15 cellular contexts compared by ENCODE assay signal in the genomic region with DNA sequence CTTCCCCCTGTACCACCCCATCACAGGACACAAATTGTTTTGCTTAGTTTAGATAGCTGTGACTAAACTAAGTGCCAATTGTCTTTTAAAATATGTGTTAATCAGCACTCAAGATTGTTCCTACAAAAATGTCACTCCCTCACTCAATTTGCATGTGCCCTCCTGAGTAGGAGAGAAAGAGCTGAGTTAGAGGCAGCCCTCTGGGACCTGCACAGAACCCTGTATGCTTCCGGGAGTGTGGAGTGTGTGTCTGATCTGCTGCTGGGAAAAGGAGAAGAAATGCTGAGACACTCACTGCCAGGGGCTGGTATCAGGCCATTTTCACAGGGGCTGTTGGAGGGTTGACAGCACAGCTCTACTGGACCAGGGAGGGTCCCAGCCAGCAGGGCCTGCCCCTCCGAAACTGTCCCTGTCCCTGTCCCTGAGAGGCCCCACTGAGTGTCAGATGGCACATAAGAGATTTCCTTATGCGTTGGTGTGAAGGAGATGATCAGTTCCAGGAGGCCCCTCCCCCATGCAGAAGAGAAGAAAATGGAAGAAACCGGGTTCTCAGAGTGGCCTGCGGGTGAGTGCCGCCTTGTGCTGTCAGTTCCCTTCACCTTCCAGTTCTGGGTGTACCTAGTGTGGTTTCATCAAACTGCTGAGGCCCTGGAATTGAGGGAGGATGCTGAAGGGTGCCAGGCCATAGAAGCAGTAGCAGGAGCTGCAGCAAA. TPM values are rescaled to one million over a fixed set of nuclear protein-coding genes. Genes with fewer than 3 reads are reported as not detected.
A peak's percentile ranks its signal among the peaks of the same experiment; 100 is the strongest.
DNase-seq lines count a peak whose midpoint lies in the region; ATAC-seq, FAIRE-seq and TF ChIP-seq lines count a peak whose summit lies in the region.
"Had no signal": no experiment of that assay in that cellular context is flagged by ENCODE, and none has a peak within 500 bp of the region (broad histone marks: within the 10 kb centered on the region; RNA-seq: fewer than 3 reads in every experiment).

No MANE protein-coding gene starts in this region.

- BruUV-seq in IMR-90 (replicated peaks; lab: Mats Ljungman, UMichigan), result no TSS peak

- H3K9me3 ChIP-seq in BLaER1 (no peaks in the 10 kb centered on the region; the same call in 1 of the 2 replicates), IMR-90 (ENCODE audit: control insufficient read depth, insufficient read depth, low read length) (no peaks in the 10 kb centered on the region), mesodermal cell (ENCODE audit: control insufficient read depth, low read length) (no peaks in the 10 kb centered on the region)
- H3K9me3 ChIP-seq: HAP-1 had no signal

- no peak overlapping the region for H4K91ac ChIP-seq in IMR-90 (ENCODE audit: insufficient read depth, low read depth, low read length)

- no peak for TF ChIP-seq CTCF in IMR-90 (conservative IDR thresholded peaks at IDR 0.05; ENCODE audit: low read depth, low read length)
- TF ChIP-seq CTCF in D721Med (IDR thresholded peaks at IDR 0.05; ENCODE audit: insufficient read depth, missing control alignments), result no peak

- dilution Hi-C loops in IMR-90 (cut with HindIII; ENCODE audit: low sequenced_read_pairs, unreplicated experiment), result no loop called here

- H3K4me1 ChIP-seq in BLaER1 (peaks cover 25% of the 10 kb centered on the region), IMR-90 (ENCODE audit: control insufficient read depth, insufficient read depth, low read length) (no peaks in the 10 kb centered on the region), mesodermal cell (ENCODE audit: control insufficient read depth, insufficient read depth, low read length, poor library complexity, severe bottlenecking) (peaks cover 3% of the 10 kb centered on the region)
- H3K4me1 ChIP-seq: HAP-1 had no signal

- CTCF ChIA-PET in IMR-90 (lab: Yijun Ruan, JAX), result no interaction called here

- no peak overlapping the region for H3K23ac ChIP-seq in IMR-90 (ENCODE audit: low read depth, low read length)

- no peaks in the 10 kb centered on the region for H3K79me1 ChIP-seq in IMR-90 (ENCODE audit: low read depth in 1 of 2, low read length in 2 of 2)

- no peak for ATAC-seq in IMR-90 (ENCODE audit: low read depth)
- ATAC-seq: SK-N-SH treated with all-trans-retinoic acid at 6 μM for 48 hours had no signal

- H4K8ac ChIP-seq in IMR-90 (ENCODE audit: low read depth in 2 of 2, low read length in 2 of 2), result no peak overlapping the region

- no peak overlapping the region for H4K5ac ChIP-seq in IMR-90 (ENCODE audit: low read depth, low read length)

- no peak overlapping the region for H2BK5ac ChIP-seq in IMR-90 (ENCODE audit: low read depth, low read length, poor library complexity, severe bottlenecking)

- DNase-seq in IMR-90, result no peak
- DNase-seq in NCI-H187 (lab: John Stamatoyannopoulos, UW), result no peak
- no peak for DNase-seq in GM12892 (ENCODE audit: insufficient read length)
- no peak for DNase-seq in NCI-H1694 (lab: John Stamatoyannopoulos, UW)
- no peak for DNase-seq in D721Med (ENCODE audit: insufficient read length, low spot score)
- DNase-seq: NCI-H1436, NCI-H524, SHP77 treated with DMSO at 0.1 percent for 48 hours had no signal

- H3K27ac ChIP-seq in BLaER1 (no peak overlapping the region), IMR-90 (ENCODE audit: insufficient read depth, low read length) (no peak overlapping the region), cingulate gyrus (ENCODE audit: low read depth, low read length) (peak overlapping the region; percentile 23), mesodermal cell (ENCODE audit: low read depth, low read length, severe bottlenecking) (peak overlapping the region; percentile 47)

- POLR2A ChIA-PET in IMR-90 (lab: Charles Lee; ENCODE audit: unreplicated experiment), result no interaction called here

- no peak overlapping the region for H2BK120ac ChIP-seq in IMR-90 (ENCODE audit: low read depth, low read length)

- H3K9ac ChIP-seq in BLaER1 (no peak overlapping the region), IMR-90 (ENCODE audit: low read depth, low read length) (no peak overlapping the region)

- H2AK9ac ChIP-seq in IMR-90 (replicated peaks; ENCODE audit: low read depth, low read length, poor library complexity), result peak overlapping the region; percentile 13

- H3K27me3 ChIP-seq in BLaER1 (peaks cover 38% of the 10 kb centered on the region), IMR-90 (ENCODE audit: control insufficient read depth, insufficient read depth, low read length) (peaks cover 35% of the 10 kb centered on the region)

- no peak overlapping the region for H2BK20ac ChIP-seq in IMR-90 (ENCODE audit: low read depth, low read length)

- intact Hi-C loops in IMR-90 (cut with micrococcal nuclease), result no loop called here

- no peak overlapping the region for H2AK5ac ChIP-seq in IMR-90 (ENCODE audit: low read depth, low read length)

- no peaks in the 10 kb centered on the region for H3K9me1 ChIP-seq in IMR-90 (ENCODE audit: insufficient read depth, low read length)

- no peak overlapping the region for H3K14ac ChIP-seq in IMR-90 (replicated peaks; ENCODE audit: low read depth, low read length)

- in situ Hi-C loops in IMR-90 (cut with MboI; ENCODE audit: low sequenced_read_pairs), result no loop called here

- FAIRE-seq in GM12892 (lab: Jason Lieb, UNC) (no peak), D721Med (lab: Jason Lieb, UNC) (no peak)
- FAIRE-seq: HTR-8/SVneo, RCC 7860 had no signal

- peaks cover 14% of the 10 kb centered on the region for H4K20me1 ChIP-seq in BLaER1
- no peaks in the 10 kb centered on the region for H4K20me1 ChIP-seq in IMR-90 (ENCODE audit: insufficient read depth, low read length)

- H3K18ac ChIP-seq in IMR-90 (ENCODE audit: low read depth, low read length), result no peak overlapping the region

- TF ChIP-seq RAD21 in IMR-90 (IDR thresholded peaks at IDR 0.05; ENCODE audit: low read length), result no peak

- 100% methylated on average over 1 of the region's 6 CpGs; no CpG with 5 or more reads in 1 of the 2 experiments for WGBS in IMR-90 (ENCODE audit: extremely low coverage in 2 of 2, insufficient read length in 1 of 2), 2 experiments
- WGBS in mesodermal cell (ENCODE audit: insufficient coverage in 2 of 2), 2 experiments, result 41 to 59% methylated on average over 4 to 5 of the region's 6 CpGs

- no peak overlapping the region for H3K56ac ChIP-seq in IMR-90 (ENCODE audit: extremely low read depth, insufficient read depth, low read length)

- peak overlapping the region; percentile 6 for H2AFZ ChIP-seq in IMR-90 (replicated peaks; ENCODE audit: low read length, poor library complexity)

- H3K36me3 ChIP-seq in BLaER1, result no peaks in the 10 kb centered on the region
- no peaks in the 10 kb centered on the region for H3K36me3 ChIP-seq in IMR-90 (ENCODE audit: control insufficient read depth, insufficient read depth, low read length)
- no peaks in the 10 kb centered on the region for H3K36me3 ChIP-seq in mesodermal cell (ENCODE audit: control insufficient read depth, insufficient read depth, low read length)
- H3K36me3 ChIP-seq: HAP-1 had no signal

- H2BK15ac ChIP-seq in IMR-90 (ENCODE audit: low read depth, low read length), result no peak overlapping the region

- H3K4me3 ChIP-seq in BLaER1 (no peak overlapping the region), IMR-90 (ENCODE audit: insufficient read depth, low read depth, low read length) (no peak overlapping the region), mesodermal cell (ENCODE audit: extremely low read depth, insufficient read depth, low read length, poor library complexity, severe bottlenecking) (no peak overlapping the region)
- H3K4me3 ChIP-seq: HAP-1 had no signal

- TF ChIP-seq POLR2A in IMR-90 (IDR thresholded peaks at IDR 0.05; ENCODE audit: low read depth, low read length), result no peak
- no peak for TF ChIP-seq POLR2A in GM12892 (IDR thresholded peaks at IDR 0.05; ENCODE audit: low read depth, low read length)

- H3K4me2 ChIP-seq in BLaER1 (peak overlapping the region; percentile 44), IMR-90 (ENCODE audit: low read depth, low read length) (no peak overlapping the region)

- H3K4ac ChIP-seq in IMR-90 (ENCODE audit: low read depth, low read length), result no peak overlapping the region

TF ChIP-seq in IMR-90, 13 proteins besides CTCF, POLR2A, EP300 and RAD21 (continues in another document):
- no peak for TF ChIP-seq MAZ (IDR thresholded peaks at IDR 0.05; ENCODE audit: borderline replicate concordance, low read depth, low read length)
- TF ChIP-seq, protein P1, sequence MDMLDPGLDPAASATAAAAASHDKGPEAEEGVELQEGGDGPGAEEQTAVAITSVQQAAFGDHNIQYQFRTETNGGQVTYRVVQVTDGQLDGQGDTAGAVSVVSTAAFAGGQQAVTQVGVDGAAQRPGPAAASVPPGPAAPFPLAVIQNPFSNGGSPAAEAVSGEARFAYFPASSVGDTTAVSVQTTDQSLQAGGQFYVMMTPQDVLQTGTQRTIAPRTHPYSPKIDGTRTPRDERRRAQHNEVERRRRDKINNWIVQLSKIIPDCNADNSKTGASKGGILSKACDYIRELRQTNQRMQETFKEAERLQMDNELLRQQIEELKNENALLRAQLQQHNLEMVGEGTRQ (IDR thresholded peaks at IDR 0.05; ENCODE audit: low read depth, low read length), result no peak
- no peak for TF ChIP-seq MAFK (IDR thresholded peaks at IDR 0.05; ENCODE audit: low read depth, low read length)
- TF ChIP-seq NFE2L2 (IDR thresholded peaks at IDR 0.05; ENCODE audit: low read depth, low read length), result no peak
- no peak for TF ChIP-seq CHD1 (IDR thresholded peaks at IDR 0.05; ENCODE audit: low read depth, low read length)
- no peak for TF ChIP-seq FOS (IDR thresholded peaks at IDR 0.05; ENCODE audit: low read depth, low read length)
- TF ChIP-seq MXI1 (IDR thresholded peaks at IDR 0.05; ENCODE audit: borderline replicate concordance, low read depth, low read length), result no peak
- TF ChIP-seq, protein P2, sequence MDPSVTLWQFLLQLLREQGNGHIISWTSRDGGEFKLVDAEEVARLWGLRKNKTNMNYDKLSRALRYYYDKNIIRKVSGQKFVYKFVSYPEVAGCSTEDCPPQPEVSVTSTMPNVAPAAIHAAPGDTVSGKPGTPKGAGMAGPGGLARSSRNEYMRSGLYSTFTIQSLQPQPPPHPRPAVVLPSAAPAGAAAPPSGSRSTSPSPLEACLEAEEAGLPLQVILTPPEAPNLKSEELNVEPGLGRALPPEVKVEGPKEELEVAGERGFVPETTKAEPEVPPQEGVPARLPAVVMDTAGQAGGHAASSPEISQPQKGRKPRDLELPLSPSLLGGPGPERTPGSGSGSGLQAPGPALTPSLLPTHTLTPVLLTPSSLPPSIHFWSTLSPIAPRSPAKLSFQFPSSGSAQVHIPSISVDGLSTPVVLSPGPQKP (IDR thresholded peaks at IDR 0.05; ENCODE audit: borderline replicate concordance, low read depth, low read length), result no peak
- TF ChIP-seq BHLHE40 (IDR thresholded peaks at IDR 0.05; ENCODE audit: low read depth, low read length), result no peak
- no peak for TF ChIP-seq SMC3 (IDR thresholded peaks at IDR 0.05; ENCODE audit: low read depth, low read length)
- no peak for TF ChIP-seq RCOR1 (IDR thresholded peaks at IDR 0.05; ENCODE audit: insufficient replicate concordance, low read length)

RNA-seq across cellular contexts. Expression of gene B3GNT5, which starts 3.9 kb away (rescaled TPM):
- total RNA-seq in IMR-90 (2012; rRNA removed), result 3.4 and 4.4 TPM in 2 replicates
- polyA plus RNA-seq in IMR-90 (2012; rRNA removed), result 1.4 and 1.6 TPM in 2 replicates
- 0.33 and 0.35 TPM in 2 replicates for polyA plus RNA-seq in IMR-90 (2012; cell fraction: cytosol; rRNA removed)
- polyA plus RNA-seq in IMR-90 (2012; cell fraction: nucleus; rRNA removed; ENCODE audit: low replicate concordance), result 0.21 and 1.7 TPM in 2 replicates
- 6.0 TPM for polyA plus RNA-seq in mesodermal cell (2013, experiment 1 of 2)
- 7.7 TPM for polyA plus RNA-seq in mesodermal cell (2013, experiment 2 of 2)
- 0.17 TPM for polyA plus RNA-seq in GM12892 (2012; ENCODE audit: missing spikeins)

Comparison
In these comparisons a context has a peak if more than half of its experiments do, and no peak if none do; other contexts are left out.
1. H3K27ac ChIP-seq: peak in cingulate gyrus (single experiment) and mesodermal cell (single experiment); none in BLaER1 (single experiment) and IMR-90 (single experiment).